In genomic region chr5:132369012-132369470, GRCh38 we compare ENCODE assay signal across 8 cellular contexts. TPM values are rescaled to one million over a fixed set of nuclear protein-coding genes. Genes with fewer than 3 reads are reported as not detected.
DNase-seq lines count a peak whose midpoint lies in the region; ATAC-seq and TF ChIP-seq lines count a peak whose summit lies in the region.

No MANE protein-coding gene starts in this region.

- ATAC-seq in effector memory CD8-positive, alpha-beta T cell (replicated peaks) = no peak
- no peak for ATAC-seq in GM18519 (IDR thresholded peaks at IDR 0.05; ENCODE audit: low FRiP score, unreplicated experiment)

- H3K4me3 ChIP-seq in NT2/D1 (ENCODE audit: insufficient read length, low read depth) (peak overlapping the region; percentile 57), neural progenitor cell (peak overlapping the region; percentile 64)

- peak overlapping the region; percentile 52 to 82 for H3K27ac Mint-ChIP-seq in effector memory CD8-positive, alpha-beta T cell
- H3K27ac Mint-ChIP-seq in neural progenitor cell = no peak overlapping the region

- peak overlapping the region; percentile 92 for H3K4me2 ChIP-seq in neural progenitor cell

- H3K9me3 Mint-ChIP-seq in effector memory CD8-positive, alpha-beta T cell = no peaks in the 10 kb centered on the region
- no peaks in the 10 kb centered on the region for H3K9me3 Mint-ChIP-seq in neural progenitor cell

- no peaks in the 10 kb centered on the region for H3K79me2 ChIP-seq in neural progenitor cell (ENCODE audit: low read depth)

- peak overlapping the region; percentile 71 for H3K9ac ChIP-seq in NT2/D1 (ENCODE audit: insufficient read length, low read depth)
- no peak overlapping the region for H3K9ac ChIP-seq in neural progenitor cell

- H3K27me3 ChIP-seq in NT2/D1 (ENCODE audit: insufficient read depth, insufficient read length) = peaks cover 22% of the 10 kb centered on the region
- H3K27me3 ChIP-seq in neural progenitor cell = peaks cover 37% of the 10 kb centered on the region

- peak overlapping the region; percentile 69 to 76 for H3K4me3 Mint-ChIP-seq in effector memory CD8-positive, alpha-beta T cell
- peak overlapping the region; percentile 80 for H3K4me3 Mint-ChIP-seq in neural progenitor cell

- H4K20me1 ChIP-seq in neural progenitor cell (ENCODE audit: low read depth) = no peaks in the 10 kb centered on the region

- H3K4me1 Mint-ChIP-seq in effector memory CD8-positive, alpha-beta T cell (ENCODE audit: low read depth in 2 of 2) = peaks cover 19 to 20% of the 10 kb centered on the region in 2 donors
- peaks cover 8% of the 10 kb centered on the region for H3K4me1 Mint-ChIP-seq in neural progenitor cell

- peaks cover 9% of the 10 kb centered on the region for H3F3A ChIP-seq in neural progenitor cell (ENCODE audit: low read depth)

- DNase-seq in NCI-H1694 treated with DMSO at 0.1 percent for 48 hours (lab: John Stamatoyannopoulos, UW) = peak; percentile 24
- DNase-seq in NCI-H1694 (lab: John Stamatoyannopoulos, UW) = no peak
- no peak for DNase-seq in NT2/D1 (ENCODE audit: low read depth, low spot score)
- no peak for DNase-seq in effector memory CD8-positive, alpha-beta T cell
- no peak for DNase-seq in neural progenitor cell (ENCODE audit: low spot score)
- no peak for DNase-seq in GM13977 (ENCODE audit: low spot score)
- no peak for DNase-seq in ureter (ENCODE audit: low spot score)

- peak overlapping the region; percentile 100 for H2AFZ ChIP-seq in neural progenitor cell (replicated peaks)

- H3K27ac ChIP-seq in neural progenitor cell = no peak overlapping the region

- in situ Hi-C loops in GM13977 (cut with MboI; ENCODE audit: low pct_unique_long_range_greater_than_20kb, low sequenced_read_pairs, unreplicated experiment) = loop anchor here (25.0 kb wide), 1 partner anchor 307 kb away; the partner anchor contains the start of genes CSF2 and IL3

- H3K9me3 ChIP-seq in NT2/D1 (ENCODE audit: insufficient read depth, low read length) (no peaks in the 10 kb centered on the region), neural progenitor cell (ENCODE audit: low read depth) (no peaks in the 10 kb centered on the region)

- no peaks in the 10 kb centered on the region for H3K27me3 Mint-ChIP-seq in effector memory CD8-positive, alpha-beta T cell
- H3K27me3 Mint-ChIP-seq in neural progenitor cell (ENCODE audit: insufficient read depth, low read depth) = peaks cover 4% of the 10 kb centered on the region

- TF ChIP-seq CTCF in neural progenitor cell (IDR thresholded peaks at IDR 0.05) = no peak
- TF ChIP-seq CTCF in GM13977 (IDR thresholded peaks at IDR 0.05; ENCODE audit: extremely low read depth, insufficient read depth, missing control alignments) = no peak

- H3K4me1 ChIP-seq in NT2/D1 (ENCODE audit: insufficient read depth, insufficient read length) = peaks cover 2% of the 10 kb centered on the region
- peaks cover 11% of the 10 kb centered on the region for H3K4me1 ChIP-seq in neural progenitor cell

- peaks cover 12% of the 10 kb centered on the region for H3K36me3 Mint-ChIP-seq in effector memory CD8-positive, alpha-beta T cell (ENCODE audit: insufficient read depth)
- peaks cover 3% of the 10 kb centered on the region for H3K36me3 Mint-ChIP-seq in neural progenitor cell

- peaks cover 4% of the 10 kb centered on the region for H3K36me3 ChIP-seq in NT2/D1 (ENCODE audit: insufficient read depth, insufficient read length, low read length)
- no peaks in the 10 kb centered on the region for H3K36me3 ChIP-seq in neural progenitor cell

RNA-seq across cellular contexts. Expression of gene SLC22A5, which starts 0.5 kb away (rescaled TPM):
- total RNA-seq in neural progenitor cell (ENCODE audit: low replicate concordance) (3.1 and 4.3 TPM in 2 replicates), ureter (23.2 TPM)
